In the genomic region with DNA sequence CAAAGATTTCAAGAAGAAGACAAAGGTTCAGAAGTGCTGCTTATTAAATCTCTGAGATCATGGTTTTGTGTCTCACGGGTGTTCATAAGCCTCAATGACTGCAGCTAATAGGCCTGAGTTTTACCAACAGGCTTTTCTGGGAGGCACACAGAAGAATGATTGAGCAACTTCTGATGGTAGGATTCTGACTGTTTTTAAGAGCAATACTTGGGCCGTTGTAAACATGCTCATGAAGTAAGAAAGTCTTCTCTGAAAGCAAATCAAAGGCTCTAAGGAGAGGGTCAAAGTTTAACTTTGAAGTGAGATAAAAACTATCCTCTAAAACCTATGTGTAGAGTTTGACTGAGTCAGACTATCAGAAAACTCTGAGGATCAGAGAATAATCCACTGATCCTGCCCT, we compare ENCODE assay signal across 1 cellular context.
TF ChIP-seq lines count a peak whose summit lies in the region.

No MANE protein-coding gene starts in this region.

TF ChIP-seq in H1, 55 proteins besides CTCF, POLR2A, EP300 and RAD21:
- 0 out of 2 replicates have a peak, but pooled peaks have one; percentile 15 for TF ChIP-seq CEBPB (IDR thresholded peaks at IDR 0.05; ENCODE audit: low read depth, low read length)
- TF ChIP-seq JUND (IDR thresholded peaks at IDR 0.05; ENCODE audit: low read length): no peak
TF ChIP-seq in H1: peak in this region for 1.
